Comparison of ENCODE assay signal across 29 cellular contexts in genomic region chr2:150387586-150388288, GRCh38.
DNase-seq lines count a peak whose midpoint lies in the region; ATAC-seq and TF ChIP-seq lines count a peak whose summit lies in the region.
"Had no signal": no experiment of that assay in that cellular context is flagged by ENCODE, and none has a peak within 500 bp of the region (broad histone marks: within the 10 kb centered on the region; RNA-seq: fewer than 3 reads in every experiment).

No MANE protein-coding gene starts in this region.

- no peak for TF ChIP-seq EP300 in suprapubic skin (IDR thresholded peaks at IDR 0.05)

- H3K27me3 ChIP-seq in GM23248 (replicated peaks; ENCODE audit: insufficient read depth) = no peaks in the 10 kb centered on the region
- no peaks in the 10 kb centered on the region for H3K27me3 ChIP-seq in suprapubic skin
- H3K27me3 ChIP-seq in upper lobe of right lung = no peaks in the 10 kb centered on the region
- no peaks in the 10 kb centered on the region for H3K27me3 ChIP-seq in H9 (ENCODE audit: insufficient read depth, low read length)
- H3K27me3 ChIP-seq: brain microvascular endothelial cell, hepatocyte, pancreas, testis had no signal

- H3K23me2 ChIP-seq in H9 (ENCODE audit: insufficient read length, low read depth, low read length, poor library complexity, severe bottlenecking) = no peaks in the 10 kb centered on the region

- H2BK12ac ChIP-seq in H9 (ENCODE audit: insufficient read length, low read depth, low read length) = no peak overlapping the region

- H3K36me3 Mint-ChIP-seq in H9 (ENCODE audit: insufficient read depth in 1 of 3, low read depth in 3 of 3) = peaks cover 4 to 30% (median 8%) of the 10 kb centered on the region in 3 experiments; a peak in 6 of 7 replicates

- H3K4me1 Mint-ChIP-seq in H9 = peaks cover 0 to 7% of the 10 kb centered on the region in 2 experiments; a peak in 1 of 4 replicates
- H3K4me1 Mint-ChIP-seq: activated CD4-positive, alpha-beta T cell treated with anti-CD3 and anti-CD28 coated beads for 36 hours had no signal

- no peaks in the 10 kb centered on the region for H4K20me1 ChIP-seq in GM23248 (ENCODE audit: insufficient read depth)
- H4K20me1 ChIP-seq in H9 (ENCODE audit: control insufficient read depth, insufficient read depth, insufficient read length) = no peaks in the 10 kb centered on the region

- no peak overlapping the region for H4K5ac ChIP-seq in H9 (ENCODE audit: insufficient read length, low read depth, low read length)

- H4K8ac ChIP-seq in H9 (replicated peaks; ENCODE audit: insufficient read length, low read depth, low read length) = no peak overlapping the region

- H3K27ac Mint-ChIP-seq in H9 = 0 out of 7 replicates have a peak overlapping the region, but pooled peaks of 1 of the 3 experiments have one; percentile 70
- H3K27ac Mint-ChIP-seq: activated CD4-positive, alpha-beta T cell treated with anti-CD3 and anti-CD28 coated beads for 36 hours; activated T-helper 2 cell treated with anti-CD3 and anti-CD28 coated beads, Interferon-gamma antibody, Interleukin-2, Interleukin-4, amounts not matched to agents 10 μg/mL and 5 μg/mL and 100 μg/mL, durations not matched to agents 14 hours and 24 hours and 36 hours; nephron progenitor cell had no signal

- no peak overlapping the region for H3K14ac ChIP-seq in H9 (ENCODE audit: insufficient read depth, low read length)

- H2BK5ac ChIP-seq in H9 (ENCODE audit: insufficient read length, low read length) = no peak overlapping the region

- H3K79me1 ChIP-seq in H9 (ENCODE audit: insufficient read depth, low read depth, low read length, poor library complexity, severe bottlenecking) = no peaks in the 10 kb centered on the region

- H2AFZ ChIP-seq in GM23248 (no peak overlapping the region), H9 (ENCODE audit: low read length) (no peak overlapping the region)
- H2AFZ ChIP-seq: hepatocyte, PC-9 had no signal

- no peak overlapping the region for H3K18ac ChIP-seq in H9 (ENCODE audit: insufficient read length, low read depth, low read length)

- no peak overlapping the region for H4K91ac ChIP-seq in H9 (ENCODE audit: insufficient read length, low read depth, low read length)

- no peak overlapping the region for H2BK20ac ChIP-seq in H9 (ENCODE audit: low read depth, low read length, poor library complexity, severe bottlenecking)

- no peak overlapping the region for H3K9ac ChIP-seq in GM23248
- H3K9ac ChIP-seq in SK-N-MC (ENCODE audit: insufficient read length) = no peak overlapping the region
- no peak overlapping the region for H3K9ac ChIP-seq in H9 (ENCODE audit: extremely low read depth, insufficient read length, low read length)

- in situ Hi-C loops in GM23248 (cut with MboI) = no loop called here

- no peak overlapping the region for H2BK15ac ChIP-seq in H9 (ENCODE audit: low read depth, low read length)

- no peak overlapping the region for H3K4me3 Mint-ChIP-seq in H9
- H3K4me3 Mint-ChIP-seq: activated CD4-positive, alpha-beta T cell treated with anti-CD3 and anti-CD28 coated beads for 36 hours; nephron progenitor cell had no signal

- intact Hi-C loops in upper lobe of right lung (cut with DNase I) = no loop called here

- ATAC-seq in upper lobe of right lung = no peak
- ATAC-seq: activated CD4-positive, alpha-beta T cell treated with anti-CD3 and anti-CD28 coated beads for 36 hours; HCT116; pancreas; Right ventricle myocardium inferior; SK-N-SH treated with all-trans-retinoic acid at 6 μM for 48 hours; stimulated activated naive CD8-positive, alpha-beta T cell treated with anti-CD3 and anti-CD28 coated beads, Interleukin-15, Interleukin-2, amounts not matched to agents 100 U/mL and 50 U/mL, for 24 hours had no signal

- WGBS in GM23248 (ENCODE audit: low coverage in 1 of 2, low lambda C conversion rate in 2 of 2, missing lambda C conversion rate in 2 of 2), 2 experiments = 67 to 71% methylated on average over 4 of the region's 4 CpGs
- 81% methylated on average over 2 of the region's 4 CpGs for WGBS in suprapubic skin
- no CpG with 5 or more reads among the region's 4 CpGs for WGBS in H9 (ENCODE audit: extremely low coverage, insufficient read length, low lambda C conversion rate)

- H3K79me2 ChIP-seq in GM23248 (ENCODE audit: insufficient read depth) (no peaks in the 10 kb centered on the region), H9 (ENCODE audit: insufficient read depth, low read length) (no peaks in the 10 kb centered on the region)
- H3K79me2 ChIP-seq: hepatocyte had no signal

- H3K36me3 ChIP-seq in GM23248 (ENCODE audit: low read depth) (no peaks in the 10 kb centered on the region), SK-N-MC (ENCODE audit: insufficient read depth, low read length) (no peaks in the 10 kb centered on the region), suprapubic skin (no peaks in the 10 kb centered on the region), upper lobe of right lung (no peaks in the 10 kb centered on the region)
- H3K36me3 ChIP-seq: brain microvascular endothelial cell, pancreas had no signal

- H3K23ac ChIP-seq in H9 (ENCODE audit: insufficient read length, low read depth, low read length) = no peak overlapping the region

- no peak overlapping the region for H3K4me2 ChIP-seq in GM23248 (ENCODE audit: unreplicated experiment)
- no peak overlapping the region for H3K4me2 ChIP-seq in H9 (ENCODE audit: insufficient read depth, insufficient read length, low read length)
- H3K4me2 ChIP-seq: hepatocyte, PC-9, smooth muscle cell had no signal

- no peak overlapping the region for H3T11ph ChIP-seq in H9 (ENCODE audit: low read length)

- H3K27ac ChIP-seq in GM23248 (no peak overlapping the region), SK-N-MC (no peak overlapping the region), suprapubic skin (no peak overlapping the region), upper lobe of right lung (no peak overlapping the region), H9 (ENCODE audit: insufficient read length, low read depth, low read length) (no peak overlapping the region)
- H3K27ac ChIP-seq: brain microvascular endothelial cell, hepatocyte, pancreas, PC-9, testis had no signal

- H3K27me3 Mint-ChIP-seq in H9 (ENCODE audit: low read depth) = no peaks in the 10 kb centered on the region
- H3K27me3 Mint-ChIP-seq: activated CD4-positive, alpha-beta T cell treated with anti-CD3 and anti-CD28 coated beads for 36 hours had no signal

- no peak overlapping the region for H3K4ac ChIP-seq in H9 (ENCODE audit: low read depth, low read length)

- no peak overlapping the region for H2BK120ac ChIP-seq in H9 (ENCODE audit: low read depth, low read length, poor library complexity, severe bottlenecking)

- H3K4me1 ChIP-seq in GM23248 (ENCODE audit: insufficient read depth) (peaks cover 11% of the 10 kb centered on the region), suprapubic skin (no peaks in the 10 kb centered on the region), upper lobe of right lung (no peaks in the 10 kb centered on the region), H9 (ENCODE audit: insufficient read depth, low read length) (no peaks in the 10 kb centered on the region)
- H3K4me1 ChIP-seq: pancreas, testis had no signal

- no peaks in the 10 kb centered on the region for H3K9me2 ChIP-seq in GM23248 (ENCODE audit: insufficient read depth)

- H3K9me3 ChIP-seq in GM23248 (ENCODE audit: low read depth) (no peaks in the 10 kb centered on the region), SK-N-MC (ENCODE audit: low read depth, low read length) (peaks cover 3% of the 10 kb centered on the region; the same call in 1 of the 2 replicates), suprapubic skin (no peaks in the 10 kb centered on the region), upper lobe of right lung (no peaks in the 10 kb centered on the region), H9 (ENCODE audit: control insufficient read depth, low read depth, low read length) (no peaks in the 10 kb centered on the region)
- H3K9me3 ChIP-seq: pancreas, testis had no signal

- H3K56ac ChIP-seq in H9 (ENCODE audit: insufficient read length, low read depth, low read length) = no peak overlapping the region

- TF ChIP-seq POLR2A in erythroblast (IDR thresholded peaks at IDR 0.05; ENCODE audit: low read length) = no peak
- TF ChIP-seq POLR2A in suprapubic skin (IDR thresholded peaks at IDR 0.05) = no peak

- no peak for TF ChIP-seq CTCF in AG10803 (conservative IDR thresholded peaks at IDR 0.05; ENCODE audit: low read length)
- no peak for TF ChIP-seq CTCF in suprapubic skin (IDR thresholded peaks at IDR 0.05)
- TF ChIP-seq CTCF in upper lobe of right lung (IDR thresholded peaks at IDR 0.05) = no peak
- no peak for TF ChIP-seq CTCF in H9 (conservative IDR thresholded peaks at IDR 0.05)

- H3K4me3 ChIP-seq in AG10803 (ENCODE audit: low read length) (no peak overlapping the region), GM23248 (no peak overlapping the region), SK-N-MC (peak overlapping the region; percentile 23; the same call in 1 of the 2 replicates), suprapubic skin (no peak overlapping the region), upper lobe of right lung (no peak overlapping the region)
- H3K4me3 ChIP-seq: hepatocyte, lung, pancreas, PC-9, smooth muscle cell, testis had no signal

- H3F3A ChIP-seq in GM23248 (ENCODE audit: insufficient read depth) = peaks cover 18% of the 10 kb centered on the region

- DNase-seq in AG10803 (ENCODE audit: low read depth) (peak; percentile 18), GM23248 (peak; percentile 35), SK-N-MC (ENCODE audit: low read depth, low spot score) (no peak), iris pigment epithelial cell (ENCODE audit: low read depth) (peak; percentile 31), erythroblast (lab: John Stamatoyannopoulos, UW) (no peak), suprapubic skin (ENCODE audit: low spot score in 2 of 2) (no peak), upper lobe of right lung (no peak), H9 (no peak)
- DNase-seq: activated CD4-positive, alpha-beta T cell treated with anti-CD3 and anti-CD28 coated beads for 36 hours; activated naive CD4-positive, alpha-beta T cell treated with anti-CD3 and anti-CD28 coated beads, Interleukin-2, amount 50 U/mL, for 16 hours; amniotic stem cell; brain microvascular endothelial cell; DMS 273 treated with DMSO at 0.1 percent for 48 hours; NCI-H1092; NCI-H187 treated with DMSO at 0.1 percent for 48 hours; NCI-H524 treated with DMSO at 0.1 percent for 48 hours; nephron progenitor cell; pancreas; PC-9; stimulated activated CD4-positive, alpha-beta T cell treated with anti-CD3 and anti-CD28 coated beads, Interleukin-1b, Interleukin-23, amount 100 ng/mL, for 48 hours; stimulated activated naive CD8-positive, alpha-beta T cell treated with anti-CD3 and anti-CD28 coated beads, Interleukin-15, Interleukin-2, amounts not matched to agents 100 U/mL and 50 U/mL, for 24 hours; testis had no signal

- H2AK5ac ChIP-seq in H9 (ENCODE audit: insufficient read length, low read length) = no peak overlapping the region

- H3K9me3 Mint-ChIP-seq in H9 = peaks cover 23 to 32% of the 10 kb centered on the region in 2 experiments

Comparison
In these comparisons a context has a peak if more than half of its experiments do, and no peak if none do; other contexts are left out.
1. DNase-seq: peak in AG10803 (single experiment), GM23248 (single experiment) and iris pigment epithelial cell (single experiment); none in SK-N-MC (single experiment), erythroblast (0 of 2), suprapubic skin (0 of 2), upper lobe of right lung (single experiment) and H9 (single experiment).